Comparison of ENCODE assay signal across 12 cellular contexts in the genomic region with DNA sequence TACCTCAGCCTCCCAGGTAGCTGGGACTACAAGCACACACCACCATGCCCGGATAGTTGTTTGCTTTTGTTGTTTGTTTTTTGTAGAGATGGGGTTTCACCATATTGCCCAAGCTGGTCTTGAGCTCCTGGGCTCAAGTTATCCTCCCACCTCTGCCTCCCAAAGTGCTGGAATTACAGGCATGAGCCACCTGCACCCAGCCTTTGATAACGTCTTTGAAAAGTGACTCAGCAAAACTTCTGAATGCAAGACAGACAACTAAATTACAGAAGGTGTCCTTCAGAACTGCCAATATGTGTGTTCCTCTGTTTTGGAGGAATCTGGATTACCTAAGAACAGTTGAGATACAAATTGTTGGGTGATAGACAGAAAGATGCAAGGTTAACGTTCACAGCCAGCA.
DNase-seq lines count a peak whose midpoint lies in the region; ATAC-seq and TF ChIP-seq lines count a peak whose summit lies in the region.
"Had no signal": no experiment of that assay in that cellular context is flagged by ENCODE, and none has a peak within 500 bp of the region (broad histone marks: within the 10 kb centered on the region; RNA-seq: fewer than 3 reads in every experiment).

No MANE protein-coding gene starts in this region.

- peak overlapping the region; percentile 86 for H3K27ac Mint-ChIP-seq in CD4-positive, alpha-beta T cell
- peak overlapping the region; percentile 91 for H3K27ac Mint-ChIP-seq in activated T-helper 17 cell treated with anti-CD3 and anti-CD28 coated beads, Interleukin-2, amount 50 U/mL, for 72 hours
- H3K27ac Mint-ChIP-seq in natural killer cell: peak overlapping the region; percentile 61 to 82

- H3K4me3 Mint-ChIP-seq in CD4-positive, alpha-beta T cell: no peak overlapping the region
- H3K4me3 Mint-ChIP-seq in activated T-helper 17 cell treated with anti-CD3 and anti-CD28 coated beads, Interleukin-2, amount 50 U/mL, for 72 hours: peak overlapping the region; percentile 73
- H3K4me3 Mint-ChIP-seq in natural killer cell: no peak overlapping the region

- POLR2A ChIA-PET in CD4-positive, alpha-beta T cell (lab: Charles Lee): no interaction called here

- DNase-seq in CD4-positive, alpha-beta T cell: no peak
- DNase-seq in natural killer cell (no peak), tibial nerve (ENCODE audit: low spot score in 2 of 2) (no peak), left colon (no peak)
- DNase-seq: amniotic stem cell; NK-92 treated with Interleukin-12 subunit alpha and Interleukin-12 subunit beta, amount 100 ng/mL, for 24 hours; tibial artery had no signal

- peaks cover 43% of the 10 kb centered on the region for H3K4me1 Mint-ChIP-seq in CD4-positive, alpha-beta T cell (ENCODE audit: low read depth)
- peaks cover 31% of the 10 kb centered on the region for H3K4me1 Mint-ChIP-seq in activated T-helper 17 cell treated with anti-CD3 and anti-CD28 coated beads, Interleukin-2, amount 50 U/mL, for 72 hours
- H3K4me1 Mint-ChIP-seq in natural killer cell: peaks cover 37 to 49% of the 10 kb centered on the region in 2 donors

- no peaks in the 10 kb centered on the region for H3K9me2 ChIP-seq in DOHH2 (replicated peaks; ENCODE audit: control insufficient read depth, low read length)

- H3K9me3 ChIP-seq in CD4-positive, alpha-beta T cell (ENCODE audit: control insufficient read depth, low read length): no peaks in the 10 kb centered on the region
- H3K9me3 ChIP-seq in DOHH2 (ENCODE audit: control insufficient read depth, insufficient read depth, low read length) (no peaks in the 10 kb centered on the region), tibial nerve (no peaks in the 10 kb centered on the region)
- H3K9me3 ChIP-seq: BLaER1 treated with 17β-estradiol and CSF1 and Interleukin-3, amounts not matched to agents 10 nM and 100 nM; tibial artery had no signal

- WGBS in tibial nerve, 2 donors: 79 to 81% methylated on average over 3 of the region's 3 CpGs

- H3K4me1 ChIP-seq in DOHH2 (ENCODE audit: control insufficient read depth, low read length) (peaks cover 39% of the 10 kb centered on the region), tibial nerve (peaks cover 0 to 24% (median 9%) of the 10 kb centered on the region in 4 donors)

- H3K36me3 Mint-ChIP-seq in CD4-positive, alpha-beta T cell (ENCODE audit: low read depth): peaks cover 48% of the 10 kb centered on the region
- peaks cover 36% of the 10 kb centered on the region for H3K36me3 Mint-ChIP-seq in activated T-helper 17 cell treated with anti-CD3 and anti-CD28 coated beads, Interleukin-2, amount 50 U/mL, for 72 hours (ENCODE audit: low read depth)
- peaks cover 22% of the 10 kb centered on the region for H3K36me3 Mint-ChIP-seq in natural killer cell

- TF ChIP-seq POLR2A in tibial nerve (IDR thresholded peaks at IDR 0.05): no peak

- CTCF ChIA-PET in CD4-positive, alpha-beta T cell (lab: Charles Lee): no interaction called here

- no peaks in the 10 kb centered on the region for H3K9me3 Mint-ChIP-seq in CD4-positive, alpha-beta T cell
- H3K9me3 Mint-ChIP-seq in activated T-helper 17 cell treated with anti-CD3 and anti-CD28 coated beads, Interleukin-2, amount 50 U/mL, for 72 hours: no peaks in the 10 kb centered on the region
- H3K9me3 Mint-ChIP-seq in natural killer cell: no peaks in the 10 kb centered on the region

- TF ChIP-seq EP300 in tibial nerve (IDR thresholded peaks at IDR 0.05): no peak

- H3K4me3 ChIP-seq in DOHH2 (ENCODE audit: low read length): peak overlapping the region; percentile 24
- H3K4me3 ChIP-seq in tibial nerve: no peak overlapping the region
- H3K4me3 ChIP-seq: BLaER1 treated with 17β-estradiol and CSF1 and Interleukin-3, amounts not matched to agents 10 nM and 100 nM; tibial artery had no signal

- no peaks in the 10 kb centered on the region for H3K27me3 ChIP-seq in CD4-positive, alpha-beta T cell (ENCODE audit: control insufficient read depth, insufficient read depth, low read length)
- H3K27me3 ChIP-seq in DOHH2 (ENCODE audit: control insufficient read depth, low read length) (no peaks in the 10 kb centered on the region), tibial nerve (no peaks in the 10 kb centered on the region)
- H3K27me3 ChIP-seq: BLaER1 treated with 17β-estradiol and CSF1 and Interleukin-3, amounts not matched to agents 10 nM and 100 nM; tibial artery had no signal

- H3K27me3 Mint-ChIP-seq in CD4-positive, alpha-beta T cell: no peaks in the 10 kb centered on the region
- no peaks in the 10 kb centered on the region for H3K27me3 Mint-ChIP-seq in activated T-helper 17 cell treated with anti-CD3 and anti-CD28 coated beads, Interleukin-2, amount 50 U/mL, for 72 hours
- no peaks in the 10 kb centered on the region for H3K27me3 Mint-ChIP-seq in natural killer cell (ENCODE audit: low read depth in 2 of 2)

- H3K4me2 ChIP-seq in DOHH2 (ENCODE audit: low read length): peak overlapping the region; percentile 41
- H3K4me2 ChIP-seq: BLaER1 treated with 17β-estradiol and CSF1 and Interleukin-3, amounts not matched to agents 10 nM and 100 nM had no signal

- H3F3A ChIP-seq in DOHH2 (ENCODE audit: control insufficient read depth, insufficient read depth): no peaks in the 10 kb centered on the region; the same call in 1 of the 2 replicates

- peaks cover 97% of the 10 kb centered on the region for H3K36me3 ChIP-seq in DOHH2 (ENCODE audit: control insufficient read depth, low read length)
- peaks cover 0 to 25% (median 0%) of the 10 kb centered on the region in 3 donors for H3K36me3 ChIP-seq in tibial nerve

- peaks cover 30% of the 10 kb centered on the region for H3K79me2 ChIP-seq in DOHH2 (ENCODE audit: control insufficient read depth, low read length)

- no peak for ATAC-seq in CD4-positive, alpha-beta T cell (ENCODE audit: poor library complexity)
- ATAC-seq in activated T-helper 17 cell treated with anti-CD3 and anti-CD28 coated beads, Interleukin-2, amount 50 U/mL, for 72 hours (replicated peaks): no peak
- no peak for ATAC-seq in natural killer cell
- ATAC-seq in left colon: no peak
- ATAC-seq in HG03095 (IDR thresholded peaks at IDR 0.05; ENCODE audit: unreplicated experiment): no peak

- intact Hi-C loops in CD4-positive, alpha-beta T cell (cut with DNase I, micrococcal nuclease): no loop called here
- intact Hi-C loops in natural killer cell (cut with micrococcal nuclease) (no loop called here), left colon (cut with DNase I, micrococcal nuclease) (no loop called here)

- TF ChIP-seq CTCF in CD4-positive, alpha-beta T cell (IDR thresholded peaks at IDR 0.05): no peak
- no peak for TF ChIP-seq CTCF in DOHH2 (IDR thresholded peaks at IDR 0.05; ENCODE audit: low read depth, low read length, poor library complexity, severe bottlenecking)
- TF ChIP-seq CTCF in natural killer cell (IDR thresholded peaks at IDR 0.05): no peak
- TF ChIP-seq CTCF in tibial nerve (IDR thresholded peaks at IDR 0.05): no peak

- no peaks in the 10 kb centered on the region for H4K20me1 ChIP-seq in DOHH2 (ENCODE audit: control insufficient read depth, insufficient read depth, low read depth, low read length)
- H4K20me1 ChIP-seq: BLaER1 treated with 17β-estradiol and CSF1 and Interleukin-3, amounts not matched to agents 10 nM and 100 nM had no signal

- no peak overlapping the region for H3K27ac ChIP-seq in CD4-positive, alpha-beta T cell (ENCODE audit: low read depth, low read length)
- H3K27ac ChIP-seq in DOHH2 (ENCODE audit: low read depth, low read length) (peak overlapping the region; percentile 31; the same call in 1 of the 2 replicates), tibial nerve (no peak overlapping the region)
- H3K27ac ChIP-seq: BLaER1 treated with 17β-estradiol and CSF1 and Interleukin-3, amounts not matched to agents 10 nM and 100 nM; epithelial cell of prostate; tibial artery had no signal
